ENCODE assay signal across 9 cellular contexts in the genomic region with DNA sequence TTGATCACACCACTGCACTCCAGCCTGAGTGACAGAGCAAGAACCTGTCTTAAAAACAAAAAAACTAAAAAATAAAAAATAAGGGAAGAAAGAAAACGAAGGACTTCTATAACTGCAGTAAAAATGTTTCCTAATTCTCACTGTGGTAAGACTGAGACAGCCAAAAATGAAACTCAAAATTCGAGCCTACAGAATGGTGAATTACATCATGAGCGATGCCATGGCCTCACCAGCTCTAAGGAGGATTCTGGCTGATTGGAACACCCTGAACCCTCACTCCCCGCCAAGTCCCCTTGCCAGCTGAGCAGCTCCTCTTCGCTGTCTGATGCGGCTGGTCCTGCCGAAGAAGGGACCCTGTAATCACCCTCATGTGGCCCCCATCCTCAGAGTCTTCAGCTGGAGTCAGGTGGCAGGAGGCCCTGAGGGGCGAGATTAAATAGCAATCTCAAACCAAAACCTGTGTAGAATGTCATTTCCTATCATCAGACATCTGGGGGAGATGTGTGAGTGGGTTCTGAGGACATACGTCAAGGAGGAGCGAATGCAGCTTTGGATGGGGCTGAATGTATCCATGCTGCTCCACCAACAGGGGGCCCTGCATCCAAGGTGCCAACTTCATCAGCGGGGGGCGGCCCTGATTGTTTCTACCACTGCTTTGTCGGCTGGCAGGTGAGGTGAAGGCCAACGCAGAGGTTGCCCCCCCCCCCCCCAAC. TPM values are rescaled to one million over a fixed set of nuclear protein-coding genes. Genes with fewer than 3 reads are reported as not detected.
DNase-seq lines count a peak whose midpoint lies in the region; FAIRE-seq and TF ChIP-seq lines count a peak whose summit lies in the region.
"Had no signal": no experiment of that assay in that cellular context is flagged by ENCODE, and none has a peak within 500 bp of the region (broad histone marks: within the 10 kb centered on the region; RNA-seq: fewer than 3 reads in every experiment).

No MANE protein-coding gene starts in this region.

- no peaks in the 10 kb centered on the region for H3K9me3 ChIP-seq in esophagus muscularis mucosa
- H3K9me3 ChIP-seq: esophagus squamous epithelium had no signal

- FAIRE-seq in RCC 7860 (lab: Jason Lieb, UNC): no peak

- no peak overlapping the region for H3K27ac ChIP-seq in esophagus muscularis mucosa (replicated peaks in 1 of 4)

- peaks cover 0 to 44% (median 7%) of the 10 kb centered on the region in 4 donors for H3K27me3 ChIP-seq in esophagus muscularis mucosa

- WGBS in esophagus muscularis mucosa: 72% methylated on average over 13 of the region's 14 CpGs

- TF ChIP-seq POLR2A in esophagus muscularis mucosa (IDR thresholded peaks at IDR 0.05; ENCODE audit: low read depth): no peak

- in situ Hi-C loops in GM13977 (cut with MboI; ENCODE audit: low pct_unique_long_range_greater_than_20kb, low sequenced_read_pairs, unreplicated experiment): no loop called here

- H3K36me3 ChIP-seq in esophagus muscularis mucosa: peaks cover 0 to 24% (median 4%) of the 10 kb centered on the region in 4 donors
- H3K36me3 ChIP-seq: esophagus squamous epithelium had no signal

- no peak for TF ChIP-seq EP300 in esophagus muscularis mucosa (IDR thresholded peaks at IDR 0.05)

- no peaks in the 10 kb centered on the region for H3K4me1 ChIP-seq in esophagus muscularis mucosa

- TF ChIP-seq CTCF in GM13977 (IDR thresholded peaks at IDR 0.05; ENCODE audit: extremely low read depth, insufficient read depth, missing control alignments) (peak; percentile 49), esophagus muscularis mucosa (IDR thresholded peaks at IDR 0.05) (peak in 1 of 3 experiments; percentile 22)

- DNase-seq in AG08396 (ENCODE audit: low spot score) (peak; percentile 12), GM13977 (ENCODE audit: low spot score) (peak; percentile 58), hepatic stellate cell (ENCODE audit: low spot score) (peak; percentile 17), DMS53 (lab: John Stamatoyannopoulos, UW) (no peak), RCC 7860 (ENCODE audit: low spot score) (no peak), esophagus muscularis mucosa (ENCODE audit: extremely low spot score) (no peak), SHP77 treated with DMSO at 0.1 percent for 48 hours (lab: John Stamatoyannopoulos, UW) (no peak)
- peak; percentile 32 to 36 for DNase-seq in activated CD4-positive, alpha-beta T cell treated with anti-CD3 and anti-CD28 coated beads, Interleukin-2, amount 50 U/mL, for 4 hours
- DNase-seq: esophagus squamous epithelium had no signal

- intact Hi-C loops in esophagus muscularis mucosa (cut with DNase I): no loop called here

- no peak overlapping the region for H3K4me3 ChIP-seq in esophagus muscularis mucosa
- H3K4me3 ChIP-seq: esophagus squamous epithelium had no signal

RNA-seq across cellular contexts. Expression of a gene that starts 29.2 kb away (rescaled TPM):
- 10 to 100 TPM; 12.3 to 25.4 (median 18.8) TPM for total RNA-seq in esophagus muscularis mucosa

Comparison
In these comparisons a context has a peak if more than half of its experiments do, and no peak if none do; other contexts are left out.
1. DNase-seq: peak in AG08396 (single experiment), GM13977 (single experiment), activated CD4-positive, alpha-beta T cell treated with anti-CD3 and anti-CD28 coated beads, Interleukin-2, amount 50 U/mL, for 4 hours (2 of 2) and hepatic stellate cell (single experiment); none in DMS53 (single experiment), RCC 7860 (single experiment), esophagus muscularis mucosa (single experiment) and SHP77 treated with DMSO at 0.1 percent for 48 hours (single experiment).